ENCODE assay signal across 1 cellular context in genomic region chr17:48427598-48427997, GRCh38.
TF ChIP-seq lines count a peak whose summit lies in the region.

No MANE protein-coding gene starts in this region.

TF ChIP-seq in K562, 482 proteins besides CTCF, POLR2A, EP300 and RAD21 (continued from another document and continues in another):
- TF ChIP-seq AFF1 (IDR thresholded peaks at IDR 0.05; ENCODE audit: low read depth in 1 of 2, partially characterized antibody in 2 of 2), result no peak
- no peak for TF ChIP-seq EP400 (IDR thresholded peaks at IDR 0.05)
- peak; percentile 44; the same call in 1 of the 2 replicates for TF ChIP-seq L3MBTL2 (IDR thresholded peaks at IDR 0.05)
- peak; percentile 89 for TF ChIP-seq PKNOX1 (IDR thresholded peaks at IDR 0.05)
- no peak for TF ChIP-seq COPS2 (conservative IDR thresholded peaks at IDR 0.05)
- TF ChIP-seq MYC (IDR thresholded peaks at IDR 0.05; ENCODE audit: low read depth, low read length), result peak; percentile 71
- TF ChIP-seq MYC (CRISPR knock-in tag; IDR thresholded peaks at IDR 0.05; ENCODE audit: borderline replicate concordance, low read depth), result no peak
- TF ChIP-seq SOX6 (IDR thresholded peaks at IDR 0.05), result no peak
- peak; percentile 67; the same call in 1 of the 2 replicates for TF ChIP-seq ZNF592 (IDR thresholded peaks at IDR 0.05)
- no peak for TF ChIP-seq ATF6 (CRISPR knock-in tag; IDR thresholded peaks at IDR 0.05)
- no peak for TF ChIP-seq TSHZ1 (CRISPR knock-in tag; IDR thresholded peaks at IDR 0.05)
- TF ChIP-seq RBM39 (optimal IDR thresholded peaks at IDR 0.05; ENCODE audit: low read depth, low read length), result no peak
- TF ChIP-seq NFATC3 (IDR thresholded peaks at IDR 0.05), result no peak
- no peak for TF ChIP-seq FOXP4 (CRISPR knock-in tag; IDR thresholded peaks at IDR 0.05; ENCODE audit: borderline replicate concordance)
- no peak for TF ChIP-seq AFF4 (CRISPR knock-in tag; IDR thresholded peaks at IDR 0.05)
- no peak for TF ChIP-seq ZNF253 (CRISPR knock-in tag; conservative IDR thresholded peaks at IDR 0.05)
- no peak for TF ChIP-seq FOXJ3 (CRISPR knock-in tag; IDR thresholded peaks at IDR 0.05)
- no peak for TF ChIP-seq PBX2 (CRISPR knock-in tag; IDR thresholded peaks at IDR 0.05; ENCODE audit: low read depth)
- peak; percentile 74 for TF ChIP-seq PBX2 (tag; conservative IDR thresholded peaks at IDR 0.05; ENCODE audit: low read depth)
- TF ChIP-seq DLX4 (CRISPR knock-in tag; IDR thresholded peaks at IDR 0.05), result no peak
- peak; percentile 24; the same call in 1 of the 2 replicates for TF ChIP-seq VEZF1 (CRISPR knock-in tag; IDR thresholded peaks at IDR 0.05)
- TF ChIP-seq ZNF354B (CRISPR knock-in tag; IDR thresholded peaks at IDR 0.05), result no peak
